Comparison of ENCODE assay signal across 22 cellular contexts in genomic region chr4:17701882-17702281, GRCh38.
A peak's percentile ranks its signal among the peaks of the same experiment; 100 is the strongest.
DNase-seq lines count a peak whose midpoint lies in the region; ATAC-seq and TF ChIP-seq lines count a peak whose summit lies in the region.
"Had no signal": no experiment of that assay in that cellular context is flagged by ENCODE, and none has a peak within 500 bp of the region (broad histone marks: within the 10 kb centered on the region; RNA-seq: fewer than 3 reads in every experiment).

No MANE protein-coding gene starts in this region.

- no peak overlapping the region for H3K4me2 ChIP-seq in mesendoderm (ENCODE audit: low read length)
- H3K4me2 ChIP-seq: A549; BLaER1 treated with 17β-estradiol and CSF1 and Interleukin-3, amounts not matched to agents 10 nM and 100 nM had no signal

- H2BK120ac ChIP-seq in mesendoderm (ENCODE audit: low read depth, low read length), result no peak overlapping the region

- no peaks in the 10 kb centered on the region for H3K9me3 ChIP-seq in WERI-Rb-1 (ENCODE audit: severe bottlenecking)
- H3K9me3 ChIP-seq: A549, BE2C had no signal

- H3K27ac Mint-ChIP-seq in osteocyte (ENCODE audit: unreplicated experiment) (no peak overlapping the region), type B pancreatic cell (no peak overlapping the region)
- H3K27ac Mint-ChIP-seq: CD14-positive monocyte; CD4-positive, alpha-beta T cell; CD8-positive, alpha-beta memory T cell had no signal

- no peak overlapping the region for H3K56ac ChIP-seq in mesendoderm (ENCODE audit: low read length)

- no peak overlapping the region for H3K23ac ChIP-seq in mesendoderm (ENCODE audit: low read length)

- no peak overlapping the region for H3K9ac ChIP-seq in mesendoderm (ENCODE audit: low read length)
- H3K9ac ChIP-seq: BLaER1 treated with 17β-estradiol and CSF1 and Interleukin-3, amounts not matched to agents 10 nM and 100 nM had no signal

- no peak overlapping the region for H3K4ac ChIP-seq in mesendoderm (ENCODE audit: low read depth, low read length)

- no peaks in the 10 kb centered on the region for H3K4me1 Mint-ChIP-seq in osteocyte (ENCODE audit: unreplicated experiment)
- H3K4me1 Mint-ChIP-seq in type B pancreatic cell (ENCODE audit: unreplicated experiment), result no peaks in the 10 kb centered on the region
- H3K4me1 Mint-ChIP-seq: CD14-positive monocyte; CD8-positive, alpha-beta memory T cell had no signal

- H3K4me3 Mint-ChIP-seq in osteocyte (ENCODE audit: unreplicated experiment), result no peak overlapping the region
- H3K4me3 Mint-ChIP-seq in type B pancreatic cell, result no peak overlapping the region
- H3K4me3 Mint-ChIP-seq: CD14-positive monocyte; CD4-positive, alpha-beta T cell; CD8-positive, alpha-beta memory T cell had no signal

- H3K36me3 ChIP-seq in WERI-Rb-1 (no peaks in the 10 kb centered on the region), mesendoderm (ENCODE audit: control insufficient read depth, insufficient read depth, low read length) (no peaks in the 10 kb centered on the region)
- H3K36me3 ChIP-seq: BE2C; BLaER1 treated with 17β-estradiol and CSF1 and Interleukin-3, amounts not matched to agents 10 nM and 100 nM had no signal

- peaks cover 20% of the 10 kb centered on the region for H3K9me3 Mint-ChIP-seq in osteocyte (ENCODE audit: unreplicated experiment)
- H3K9me3 Mint-ChIP-seq in type B pancreatic cell, result no peaks in the 10 kb centered on the region

- H3K27me3 Mint-ChIP-seq in osteocyte (ENCODE audit: unreplicated experiment), result peaks cover 2% of the 10 kb centered on the region
- H3K27me3 Mint-ChIP-seq in type B pancreatic cell, result peaks cover 4% of the 10 kb centered on the region
- H3K27me3 Mint-ChIP-seq: CD4-positive, alpha-beta T cell had no signal

- DNase-seq in WERI-Rb-1 (no peak), islet precursor cell (peak; percentile 25), osteocyte (ENCODE audit: extremely low spot score, unreplicated experiment) (peak; percentile 53), type B pancreatic cell (ENCODE audit: extremely low spot score, unreplicated experiment) (peak; percentile 24), mesendoderm (no peak), Right ventricle myocardium inferior (ENCODE audit: missing footprints) (no peak)
- DNase-seq: 8988T; ACHN; AML-193; BE2C; CD4-positive, alpha-beta T cell; CD8-positive, alpha-beta memory T cell; DMS 273 treated with DMSO at 0.1 percent for 48 hours; DMS79; EL; GF-D8; GOT3; HCEC 1CT had no signal

- H2AK5ac ChIP-seq in mesendoderm (ENCODE audit: low read length), result no peak overlapping the region

- no peaks in the 10 kb centered on the region for H3K27me3 ChIP-seq in WERI-Rb-1 (ENCODE audit: insufficient read depth, low read depth, severe bottlenecking)
- no peaks in the 10 kb centered on the region for H3K27me3 ChIP-seq in mesendoderm (ENCODE audit: insufficient read depth, low read length, poor library complexity)
- H3K27me3 ChIP-seq: BE2C; BLaER1 treated with 17β-estradiol and CSF1 and Interleukin-3, amounts not matched to agents 10 nM and 100 nM had no signal

- no peak overlapping the region for H2BK15ac ChIP-seq in mesendoderm (replicated peaks; ENCODE audit: low read depth)

- H3K36me3 Mint-ChIP-seq in osteocyte (ENCODE audit: unreplicated experiment) (no peaks in the 10 kb centered on the region), type B pancreatic cell (no peaks in the 10 kb centered on the region)
- H3K36me3 Mint-ChIP-seq: CD14-positive monocyte had no signal

- no peak overlapping the region for H3K4me3 ChIP-seq in WERI-Rb-1 (ENCODE audit: low read depth, low read length)
- no peak overlapping the region for H3K4me3 ChIP-seq in mesendoderm (ENCODE audit: low read length)
- H3K4me3 ChIP-seq: A549; BLaER1 treated with 17β-estradiol and CSF1 and Interleukin-3, amounts not matched to agents 10 nM and 100 nM had no signal

- WGBS in mesendoderm (ENCODE audit: extremely low coverage, insufficient coverage, low lambda C conversion rate), result no CpG with 5 or more reads among the region's 4 CpGs

- no peaks in the 10 kb centered on the region for H3K79me1 ChIP-seq in mesendoderm (ENCODE audit: low read length)

- H3K79me2 ChIP-seq in mesendoderm (ENCODE audit: control insufficient read depth, insufficient read depth, low read length), result no peaks in the 10 kb centered on the region

- H4K5ac ChIP-seq in mesendoderm (ENCODE audit: low read length), result no peak overlapping the region

- no peak overlapping the region for H4K8ac ChIP-seq in mesendoderm (ENCODE audit: low read depth, low read length)

- TF ChIP-seq CTCF in WERI-Rb-1 (IDR thresholded peaks at IDR 0.05; ENCODE audit: low read depth, low read length), result no peak
- TF ChIP-seq CTCF in osteocyte (IDR thresholded peaks at IDR 0.05), result no peak
- no peak for TF ChIP-seq CTCF in type B pancreatic cell (conservative IDR thresholded peaks at IDR 0.05)

- H3K27ac ChIP-seq in WERI-Rb-1 (peak overlapping the region; percentile 51), mesendoderm (ENCODE audit: low read depth, low read length) (no peak overlapping the region)
- H3K27ac ChIP-seq: A549; BLaER1 treated with 17β-estradiol and CSF1 and Interleukin-3, amounts not matched to agents 10 nM and 100 nM had no signal

- H3K18ac ChIP-seq in mesendoderm (ENCODE audit: low read length), result no peak overlapping the region

- no peaks in the 10 kb centered on the region for H3K4me1 ChIP-seq in mesendoderm (ENCODE audit: control insufficient read depth, low read depth, low read length)
- H3K4me1 ChIP-seq: A549; BE2C; BLaER1 treated with 17β-estradiol and CSF1 and Interleukin-3, amounts not matched to agents 10 nM and 100 nM had no signal

- no peak overlapping the region for H2BK5ac ChIP-seq in mesendoderm (ENCODE audit: low read length)

- ATAC-seq in HG02970 (IDR thresholded peaks at IDR 0.05; ENCODE audit: low FRiP score, unreplicated experiment), result no peak
- ATAC-seq in Right ventricle myocardium inferior, result no peak
- ATAC-seq: A549 had no signal

- intact Hi-C loops in Right ventricle myocardium inferior (cut with DNase I), result no loop called here

Comparison
In these comparisons a context has a peak if more than half of its experiments do, and no peak if none do; other contexts are left out.
1. DNase-seq: peak in islet precursor cell (single experiment), osteocyte (single experiment) and type B pancreatic cell (single experiment); none in WERI-Rb-1 (single experiment), mesendoderm (single experiment) and Right ventricle myocardium inferior (single experiment).